In the genomic region with DNA sequence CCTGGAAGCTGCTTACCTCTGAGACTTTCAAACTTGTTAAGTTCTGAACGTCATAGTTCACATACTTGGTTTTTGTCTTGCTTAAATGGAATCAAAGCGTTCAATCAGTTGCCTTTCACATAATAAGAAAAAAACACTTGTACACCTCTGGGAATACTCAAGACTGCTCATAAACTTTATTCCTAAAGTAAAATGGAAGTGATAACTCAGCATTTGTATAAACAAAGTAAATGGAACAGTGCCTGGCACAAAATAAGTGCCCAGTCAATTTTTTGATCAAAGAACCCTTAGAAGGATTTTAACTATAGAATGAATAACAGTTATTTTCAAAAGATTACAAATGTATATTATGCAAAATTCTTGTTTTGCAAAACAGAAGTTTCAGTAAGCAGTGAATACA, we compare ENCODE assay signal across 8 cellular contexts. TPM values are rescaled to one million over a fixed set of nuclear protein-coding genes. Genes with fewer than 3 reads are reported as not detected.
DNase-seq lines count a peak whose midpoint lies in the region; FAIRE-seq and TF ChIP-seq lines count a peak whose summit lies in the region.

No MANE protein-coding gene starts in this region.

- no peak for TF ChIP-seq POLR2A in NB4 (IDR thresholded peaks at IDR 0.05; ENCODE audit: extremely low read depth, insufficient read length)

- peaks cover 12% of the 10 kb centered on the region for H3K4me1 ChIP-seq in ectodermal cell (ENCODE audit: control insufficient read depth, insufficient read depth, low read length)

- peaks cover 40% of the 10 kb centered on the region for H3K4me1 Mint-ChIP-seq in nephron progenitor cell

- no peak for DNase-seq in BJ (ENCODE audit: low read depth)
- no peak for DNase-seq in NB4 (ENCODE audit: low read depth)
- DNase-seq in nephron progenitor cell = no peak
- DNase-seq in DMS114 treated with DMSO at 0.1 percent for 48 hours (lab: John Stamatoyannopoulos, UW; ENCODE audit: unreplicated experiment) = no peak
- no peak for DNase-seq in posterior vena cava (ENCODE audit: low spot score)
- no peak for DNase-seq in frontal cortex (ENCODE audit: low spot score in 2 of 2)
- DNase-seq in posterior cingulate gyrus = no peak

- POLR2A ChIA-PET in BJ (lab: Charles Lee) = no interaction called here

- intact Hi-C loops in posterior vena cava (cut with DNase I) = no loop called here
- intact Hi-C loops in posterior cingulate gyrus (cut with DNase I) = loop anchor here (5.0 kb wide), 2 partner anchors 61 to 239 kb away; a partner anchor contains a TSS

- no peak overlapping the region for H3K27ac ChIP-seq in ectodermal cell (ENCODE audit: insufficient read depth, low read depth, low read length, poor library complexity, severe bottlenecking)

- H3K27me3 Mint-ChIP-seq in nephron progenitor cell (ENCODE audit: low read depth, poor library complexity) = peaks cover 3% of the 10 kb centered on the region

- H3K9me3 ChIP-seq in ectodermal cell (ENCODE audit: control insufficient read depth, low read length) = no peaks in the 10 kb centered on the region

- peak overlapping the region; percentile 74 for H3K4me3 ChIP-seq in BJ (ENCODE audit: low read depth, low read length)
- peak overlapping the region; percentile 98 for H3K4me3 ChIP-seq in NB4 (ENCODE audit: low read depth, low read length)
- H3K4me3 ChIP-seq in ectodermal cell (ENCODE audit: insufficient read depth, low read depth, low read length) = peak overlapping the region; percentile 100

- peak overlapping the region; percentile 99 for H3K4me3 Mint-ChIP-seq in nephron progenitor cell

- 0 to 4% methylated on average over 2 of the region's 2 CpGs for WGBS in ectodermal cell, 2 experiments

- no peak for FAIRE-seq in frontal cortex (lab: Jason Lieb, UNC)

- H3K36me3 Mint-ChIP-seq in nephron progenitor cell (ENCODE audit: low read depth) = peaks cover 31% of the 10 kb centered on the region

- H3K36me3 ChIP-seq in BJ (ENCODE audit: control insufficient read depth, insufficient read depth, low read length) (peaks cover 8% of the 10 kb centered on the region), ectodermal cell (ENCODE audit: control insufficient read depth, insufficient read depth, low read length) (peaks cover 6% of the 10 kb centered on the region)

- peak overlapping the region; percentile 100 for H3K27ac Mint-ChIP-seq in nephron progenitor cell

- H3K9me3 Mint-ChIP-seq in nephron progenitor cell = peaks cover 18% of the 10 kb centered on the region

- CTCF ChIA-PET in BJ (lab: Yijun Ruan, JAX) = interaction anchor here (1.1 kb wide), 1 partner anchor 10 kb away, joined by 4 read pairs; no protein-coding TSS in a partner anchor

- TF ChIP-seq CTCF in BJ (IDR thresholded peaks at IDR 0.05; ENCODE audit: insufficient read depth, low read depth, low read length) = no peak
- TF ChIP-seq CTCF in NB4 (IDR thresholded peaks at IDR 0.05; ENCODE audit: low read depth, low read length) = no peak
- TF ChIP-seq CTCF in nephron progenitor cell (IDR thresholded peaks at IDR 0.05) = no peak

- H3K27me3 ChIP-seq in BJ (ENCODE audit: control insufficient read depth, insufficient read depth, low read length) (no peaks in the 10 kb centered on the region), ectodermal cell (ENCODE audit: control insufficient read depth, insufficient read depth, low read length, poor library complexity, severe bottlenecking) (no peaks in the 10 kb centered on the region)

RNA-seq across cellular contexts. Expression of a gene that starts 1.3 kb away (rescaled TPM):
- polyA plus RNA-seq in BJ (2011; rRNA removed) = 29.8 and 36.0 TPM in 2 replicates
- polyA minus RNA-seq in BJ (2011; rRNA and poly(A)+ RNA removed) = 13.5 and 14.5 TPM in 2 replicates
- polyA plus RNA-seq in ectodermal cell (2013, experiment 1 of 4) = 64.6 TPM
- 74.7 TPM for polyA plus RNA-seq in ectodermal cell (2013, experiment 2 of 4)
- polyA plus RNA-seq in ectodermal cell (2013, experiment 3 of 4) = 66.6 TPM
- polyA plus RNA-seq in ectodermal cell (2013, experiment 4 of 4) = 68.6 TPM
- total RNA-seq in posterior vena cava (10 to 100 TPM; 52.8 to 72.2 TPM), frontal cortex (74.2 TPM)

RNA-seq across cellular contexts. Expression of a gene that starts 14.2 kb away (rescaled TPM):
- polyA plus RNA-seq in BJ (2011; rRNA removed) = 0.29 and 0.42 TPM in 2 replicates
- 0.43 and 2.8 TPM in 2 replicates for polyA minus RNA-seq in BJ (2011; rRNA and poly(A)+ RNA removed)
- polyA plus RNA-seq in ectodermal cell (2013, experiment 1 of 4) = 2.2 TPM
- 2.8 TPM for polyA plus RNA-seq in ectodermal cell (2013, experiment 2 of 4)
- 3.0 TPM for polyA plus RNA-seq in ectodermal cell (2013, experiment 3 of 4)
- polyA plus RNA-seq in ectodermal cell (2013, experiment 4 of 4) = 3.0 TPM
- 1 to 10 TPM in 1 of 2 donors, under 1 TPM in 1; 0.90 to 1.1 TPM for total RNA-seq in posterior vena cava
- total RNA-seq in frontal cortex = 0.41 TPM
